In genomic region chr4:32199639-32200038, GRCh38 we compare ENCODE assay signal across 33 cellular contexts.
"Had no signal": no experiment of that assay in that cellular context is flagged by ENCODE, and none has a peak within 500 bp of the region (broad histone marks: within the 10 kb centered on the region; RNA-seq: fewer than 3 reads in every experiment).

No MANE protein-coding gene starts in this region.

- FAIRE-seq: astrocyte had no signal

- H3K4me3 ChIP-seq: adrenal gland, body of pancreas, breast epithelium, Peyer's patch had no signal

- H3K27ac ChIP-seq: adrenal gland, body of pancreas, breast epithelium, KMS-11, Peyer's patch, RWPE1, WERI-Rb-1 had no signal

- H3K4me2 ChIP-seq: KMS-11 had no signal

- DNase-seq: activated CD4-positive, alpha-beta T cell treated with anti-CD3 and anti-CD28 coated beads for 1 hour; activated CD4-positive, alpha-beta T cell treated with anti-CD3 and anti-CD28 coated beads for 48 hours; activated CD4-positive, CD25-positive, alpha-beta regulatory T cell; activated CD8-positive, alpha-beta T cell treated with anti-CD3 and anti-CD28 coated beads for 36 hours; activated gamma-delta T cell; activated naive CD4-positive, alpha-beta T cell treated with Interleukin-2 at 50 U/mL for 16 hours; activated T-cell treated with anti-CD3 and anti-CD28 coated beads, Interleukin-2, amount 50 U/mL, for 24 hours; adrenal gland; body of pancreas; MM.1S; NCI-H1092 treated with DMSO at 0.1 percent for 48 hours; NCI-H1417; NCI-H146; NCI-H187; NCI-H2029 treated with DMSO at 0.1 percent for 48 hours; NCI-H2107; NCI-H2171 treated with DMSO at 0.1 percent for 48 hours; NCI-H2227 treated with DMSO at 0.1 percent for 48 hours; NCI-H446; NCI-H510A treated with DMSO at 0.1 percent for 48 hours; NCI-H526 treated with DMSO at 0.1 percent for 48 hours; NCI-H774; Peyer's patch; SIG-M5; SW 1271; T-helper 1 cell; T-helper 2 cell; T-helper 9 cell; WERI-Rb-1 had no signal

- H3K4me1 ChIP-seq: adrenal gland, body of pancreas, breast epithelium, Peyer's patch had no signal

- H3K36me3 ChIP-seq: adrenal gland, breast epithelium, Peyer's patch, WERI-Rb-1 had no signal

- H3K27me3 ChIP-seq: adrenal gland, body of pancreas, breast epithelium, Peyer's patch had no signal

- H3K9me3 ChIP-seq: adrenal gland, body of pancreas, breast epithelium, Peyer's patch had no signal
